18 cellular contexts compared by ENCODE assay signal in genomic region chr9:80937646-80938045, GRCh38.
DNase-seq lines count a peak whose midpoint lies in the region; ATAC-seq and TF ChIP-seq lines count a peak whose summit lies in the region.
"Had no signal": no experiment of that assay in that cellular context is flagged by ENCODE, and none has a peak within 500 bp of the region (broad histone marks: within the 10 kb centered on the region; RNA-seq: fewer than 3 reads in every experiment).

No MANE protein-coding gene starts in this region.

- H3K4me1 ChIP-seq in esophagus squamous epithelium, result no peaks in the 10 kb centered on the region
- H3K4me1 ChIP-seq: BLaER1 treated with 17β-estradiol and CSF1 and Interleukin-3, amounts not matched to agents 10 nM and 100 nM; Caco-2 had no signal

- TF ChIP-seq POLR2A in esophagus squamous epithelium (IDR thresholded peaks at IDR 0.05), result no peak
- TF ChIP-seq POLR2A in GM18505 (IDR thresholded peaks at IDR 0.05; ENCODE audit: borderline replicate concordance, extremely low read depth, insufficient read depth, insufficient read length), result no peak

- peak; percentile 36 for DNase-seq in HCEC 1CT
- peak; percentile 46 for DNase-seq in fibroblast of gingiva (ENCODE audit: low read depth)
- peak; percentile 54 for DNase-seq in iris pigment epithelial cell (ENCODE audit: low read depth)
- no peak for DNase-seq in activated CD8-positive, alpha-beta T cell treated with anti-CD3 and anti-CD28 coated beads for 36 hours
- DNase-seq in esophagus squamous epithelium (lab: John Stamatoyannopoulos, UW), result no peak
- no peak for DNase-seq in activated CD8-positive, alpha-beta memory T cell treated with anti-CD3 and anti-CD28 coated beads, Interleukin-2, amount 10 ng/mL, durations not matched to agents 7 days and 5 days
- DNase-seq: 8988T; AML-193; Caco-2; Calu3; CD4-positive, alpha-beta T cell; CD8-positive, alpha-beta T cell; DMS79 treated with DMSO at 0.1 percent for 48 hours; GF-D8 had no signal

- H3K9me3 Mint-ChIP-seq in activated CD8-positive, alpha-beta T cell treated with anti-CD3 and anti-CD28 coated beads for 36 hours, result no peaks in the 10 kb centered on the region
- peaks cover 12% of the 10 kb centered on the region for H3K9me3 Mint-ChIP-seq in activated CD8-positive, alpha-beta memory T cell treated with anti-CD3 and anti-CD28 coated beads, Interleukin-2, amount 10 ng/mL, durations not matched to agents 7 days and 5 days (ENCODE audit: low read depth)
- H3K9me3 Mint-ChIP-seq: CD4-positive, alpha-beta T cell; CD8-positive, alpha-beta T cell had no signal

- H3K36me3 ChIP-seq in esophagus squamous epithelium, result no peaks in the 10 kb centered on the region
- H3K36me3 ChIP-seq: BLaER1 treated with 17β-estradiol and CSF1 and Interleukin-3, amounts not matched to agents 10 nM and 100 nM had no signal

- WGBS in esophagus squamous epithelium, 2 donors, result 77 to 100% methylated on average over 1 of the region's 1 CpG

- no peak for TF ChIP-seq CTCF in activated CD8-positive, alpha-beta T cell treated with anti-CD3 and anti-CD28 coated beads for 36 hours (IDR thresholded peaks at IDR 0.05)
- TF ChIP-seq CTCF in esophagus squamous epithelium (IDR thresholded peaks at IDR 0.05), result no peak

- no peak for ATAC-seq in activated CD8-positive, alpha-beta T cell treated with anti-CD3 and anti-CD28 coated beads for 36 hours
- no peak for ATAC-seq in activated CD8-positive, alpha-beta memory T cell treated with anti-CD3 and anti-CD28 coated beads, Interleukin-2, amount 10 ng/mL, durations not matched to agents 7 days and 5 days
- ATAC-seq in GM18505 (IDR thresholded peaks at IDR 0.05; ENCODE audit: unreplicated experiment), result no peak
- ATAC-seq: CD8-positive, alpha-beta T cell had no signal

- no peak overlapping the region for H3K27ac ChIP-seq in esophagus squamous epithelium
- H3K27ac ChIP-seq: BLaER1 treated with 17β-estradiol and CSF1 and Interleukin-3, amounts not matched to agents 10 nM and 100 nM; C4-2B had no signal

- no peaks in the 10 kb centered on the region for H3K9me3 ChIP-seq in esophagus squamous epithelium
- H3K9me3 ChIP-seq: BLaER1 treated with 17β-estradiol and CSF1 and Interleukin-3, amounts not matched to agents 10 nM and 100 nM; Caco-2 had no signal

- H3K4me1 Mint-ChIP-seq in activated CD8-positive, alpha-beta T cell treated with anti-CD3 and anti-CD28 coated beads for 36 hours (ENCODE audit: low read depth), result no peaks in the 10 kb centered on the region
- H3K4me1 Mint-ChIP-seq in activated CD8-positive, alpha-beta memory T cell treated with anti-CD3 and anti-CD28 coated beads, Interleukin-2, amount 10 ng/mL, durations not matched to agents 7 days and 5 days, result no peaks in the 10 kb centered on the region
- H3K4me1 Mint-ChIP-seq: B cell had no signal

- POLR2A ChIA-PET in activated CD8-positive, alpha-beta T cell treated with anti-CD3 and anti-CD28 coated beads for 36 hours (lab: Charles Lee), result interaction anchor here (0.6 kb wide), 1 partner anchor 1786 kb away, joined by 3 read pairs; no protein-coding TSS in a partner anchor

- H3K27me3 ChIP-seq in esophagus squamous epithelium, result no peaks in the 10 kb centered on the region
- H3K27me3 ChIP-seq: BLaER1 treated with 17β-estradiol and CSF1 and Interleukin-3, amounts not matched to agents 10 nM and 100 nM had no signal

- H3K27me3 Mint-ChIP-seq in activated CD8-positive, alpha-beta T cell treated with anti-CD3 and anti-CD28 coated beads for 36 hours, result no peaks in the 10 kb centered on the region
- no peaks in the 10 kb centered on the region for H3K27me3 Mint-ChIP-seq in activated CD8-positive, alpha-beta memory T cell treated with anti-CD3 and anti-CD28 coated beads, Interleukin-2, amount 10 ng/mL, durations not matched to agents 7 days and 5 days
- H3K27me3 Mint-ChIP-seq: B cell; CD4-positive, alpha-beta T cell had no signal

- CTCF ChIA-PET in activated CD8-positive, alpha-beta T cell treated with anti-CD3 and anti-CD28 coated beads for 36 hours (lab: Charles Lee), result no interaction called here
- CTCF ChIA-PET in activated CD8-positive, alpha-beta memory T cell treated with anti-CD3 and anti-CD28 coated beads, Interleukin-2, amount 10 ng/mL, durations not matched to agents 7 days and 5 days (lab: Charles Lee), result no interaction called here

- intact Hi-C loops in activated CD8-positive, alpha-beta T cell treated with anti-CD3 and anti-CD28 coated beads for 36 hours (cut with micrococcal nuclease), result no loop called here
- intact Hi-C loops in esophagus squamous epithelium (cut with DNase I), result no loop called here

- no peak overlapping the region for H3K27ac Mint-ChIP-seq in activated CD8-positive, alpha-beta T cell treated with anti-CD3 and anti-CD28 coated beads for 36 hours
- no peak overlapping the region for H3K27ac Mint-ChIP-seq in activated CD8-positive, alpha-beta memory T cell treated with anti-CD3 and anti-CD28 coated beads, Interleukin-2, amount 10 ng/mL, durations not matched to agents 7 days and 5 days
- H3K27ac Mint-ChIP-seq: B cell; CD4-positive, alpha-beta T cell; CD8-positive, alpha-beta T cell had no signal

- no peak overlapping the region for H3K4me3 Mint-ChIP-seq in activated CD8-positive, alpha-beta T cell treated with anti-CD3 and anti-CD28 coated beads for 36 hours
- H3K4me3 Mint-ChIP-seq in activated CD8-positive, alpha-beta memory T cell treated with anti-CD3 and anti-CD28 coated beads, Interleukin-2, amount 10 ng/mL, durations not matched to agents 7 days and 5 days, result no peak overlapping the region
- H3K4me3 Mint-ChIP-seq: B cell; CD4-positive, alpha-beta T cell; CD8-positive, alpha-beta T cell had no signal

- no peaks in the 10 kb centered on the region for H3K36me3 Mint-ChIP-seq in activated CD8-positive, alpha-beta T cell treated with anti-CD3 and anti-CD28 coated beads for 36 hours (ENCODE audit: low read depth)
- no peaks in the 10 kb centered on the region for H3K36me3 Mint-ChIP-seq in activated CD8-positive, alpha-beta memory T cell treated with anti-CD3 and anti-CD28 coated beads, Interleukin-2, amount 10 ng/mL, durations not matched to agents 7 days and 5 days
- H3K36me3 Mint-ChIP-seq: CD8-positive, alpha-beta T cell had no signal

- no peak overlapping the region for H3K4me3 ChIP-seq in esophagus squamous epithelium
- H3K4me3 ChIP-seq: BLaER1 treated with 17β-estradiol and CSF1 and Interleukin-3, amounts not matched to agents 10 nM and 100 nM had no signal

Comparison
In these comparisons a context has a peak if more than half of its experiments do, and no peak if none do; other contexts are left out.
1. DNase-seq: peak in HCEC 1CT (single experiment), fibroblast of gingiva (single experiment) and iris pigment epithelial cell (single experiment); none in activated CD8-positive, alpha-beta T cell treated with anti-CD3 and anti-CD28 coated beads for 36 hours (single experiment), esophagus squamous epithelium (single experiment) and activated CD8-positive, alpha-beta memory T cell treated with anti-CD3 and anti-CD28 coated beads, Interleukin-2, amount 10 ng/mL, durations not matched to agents 7 days and 5 days (single experiment).